9 cellular contexts compared by ENCODE assay signal in genomic region chr6:150058986-150059385, GRCh38. TPM values are rescaled to one million over a fixed set of nuclear protein-coding genes. Genes with fewer than 3 reads are reported as not detected.
"Had no signal": no experiment of that assay in that cellular context is flagged by ENCODE, and none has a peak within 500 bp of the region (broad histone marks: within the 10 kb centered on the region; RNA-seq: fewer than 3 reads in every experiment).

No MANE protein-coding gene starts in this region.

- H3K27ac ChIP-seq: HL-60 had no signal

- DNase-seq: H9, HCEC 1CT, HFFc6 had no signal

- H3K4me3 ChIP-seq: GM23338 had no signal

- H3K4me3 Mint-ChIP-seq: GM23338, HFFc6, IgD-negative memory B cell had no signal

- ATAC-seq: GM23338, HepG2 had no signal

- H3K9me3 Mint-ChIP-seq: HFFc6 had no signal

- H3K27ac Mint-ChIP-seq: GM23338, H9, HFFc6, IgD-negative memory B cell had no signal

- H3K4me1 Mint-ChIP-seq: GM23338, H9 had no signal

RNA-seq across cellular contexts. Expression of gene RAET1L, which starts 33.7 kb away (rescaled TPM):
- total RNA-seq: GM23338, H1, H9, HepG2, HFFc6, HT1080 had no signal
